In genomic region chr19:439167-439900, GRCh38 we compare ENCODE assay signal across 28 cellular contexts. TPM values are rescaled to one million over a fixed set of nuclear protein-coding genes. Genes with fewer than 3 reads are reported as not detected.
"Had no signal": no experiment of that assay in that cellular context is flagged by ENCODE, and none has a peak within 500 bp of the region (broad histone marks: within the 10 kb centered on the region; RNA-seq: fewer than 3 reads in every experiment).

No MANE protein-coding gene starts in this region.

- H3K27ac Mint-ChIP-seq: naive thymus-derived CD4-positive, alpha-beta T cell; natural killer cell; nephron; neural progenitor cell; stimulated activated effector memory CD8-positive, alpha-beta T cell treated with anti-CD3 and anti-CD28 coated beads, Interleukin-12 subunit alpha, Interleukin-12 subunit beta, amount 100 ng/mL, for 72 hours; stimulated activated naive B cell treated with anti-CD40 and anti-IgM and Interleukin-4, amounts not matched to agents 10 μg/mL and 1 μg/mL and 100 μg/mL, for 72 hours; stimulated activated naive CD8-positive, alpha-beta T cell treated with anti-CD3 and anti-CD28 coated beads, Interleukin-15, Interleukin-2, amounts not matched to agents 100 ng/mL and 50 ng/mL, for 24 hours had no signal

- H3K4me1 Mint-ChIP-seq: natural killer cell; stimulated activated effector memory CD8-positive, alpha-beta T cell treated with anti-CD3 and anti-CD28 coated beads, Interleukin-12 subunit alpha, Interleukin-12 subunit beta, amount 100 ng/mL, for 72 hours; stimulated activated naive B cell treated with anti-CD40 and anti-IgM and Interleukin-4, amounts not matched to agents 10 μg/mL and 1 μg/mL and 100 μg/mL, for 72 hours had no signal

- H2AFZ ChIP-seq: neural progenitor cell had no signal

- H3K9me3 Mint-ChIP-seq: natural killer cell, nephron had no signal

- H3K27me3 ChIP-seq: neural progenitor cell, pancreas, right lobe of liver, thyroid gland, tibial nerve, upper lobe of left lung, vagina had no signal

- DNase-seq: naive thymus-derived CD4-positive, alpha-beta T cell; natural killer cell; nucleus accumbens; retina; right cardiac atrium; stimulated activated CD4-positive, alpha-beta T cell treated with anti-CD3 and anti-CD28 coated beads, Interleukin-15, amount 100 ng/mL, for 24 hours; stimulated activated CD4-positive, alpha-beta T cell treated with anti-CD3 and anti-CD28 coated beads, Interleukin-2, amount 100 ng/mL, for 24 hours; stimulated activated CD4-positive, alpha-beta T cell treated with anti-CD3 and anti-CD28 coated beads, Interleukin-2, amount 100 ng/mL, for 48 hours; stimulated activated CD4-positive, alpha-beta T cell treated with anti-CD3 and anti-CD28 coated beads, Interleukin-4, amount 100 ng/mL, for 24 hours; stimulated activated naive B cell treated with anti-CD40 and anti-IgM and Interleukin-4, amounts not matched to agents 10 μg/mL and 1 μg/mL and 100 μg/mL, for 72 hours; stimulated activated naive CD4-positive, alpha-beta T cell treated with Interleukin-2 at 50 U/mL for 16 hours; stomach; thyroid gland; trophoblast cell had no signal

- FAIRE-seq: pancreas, urothelium cell line had no signal

- H3K36me3 Mint-ChIP-seq: natural killer cell; stimulated activated effector memory CD8-positive, alpha-beta T cell treated with anti-CD3 and anti-CD28 coated beads, Interleukin-12 subunit alpha, Interleukin-12 subunit beta, amount 100 ng/mL, for 72 hours had no signal

- H3K4me3 Mint-ChIP-seq: naive thymus-derived CD4-positive, alpha-beta T cell; natural killer cell; nephron; neural progenitor cell; stimulated activated effector memory CD8-positive, alpha-beta T cell treated with anti-CD3 and anti-CD28 coated beads, Interleukin-12 subunit alpha, Interleukin-12 subunit beta, amount 100 ng/mL, for 72 hours; stimulated activated naive B cell treated with anti-CD40 and anti-IgM and Interleukin-4, amounts not matched to agents 10 μg/mL and 1 μg/mL and 100 μg/mL, for 72 hours; stimulated activated naive CD8-positive, alpha-beta T cell treated with anti-CD3 and anti-CD28 coated beads, Interleukin-15, Interleukin-2, amounts not matched to agents 100 ng/mL and 50 ng/mL, for 24 hours had no signal

- H3K4me2 ChIP-seq: neural progenitor cell had no signal

- ATAC-seq: naive thymus-derived CD4-positive, alpha-beta T cell; natural killer cell; pancreas; right cardiac atrium; stimulated activated effector memory CD8-positive, alpha-beta T cell treated with anti-CD3 and anti-CD28 coated beads, Interleukin-12 subunit alpha, Interleukin-12 subunit beta, amount 100 ng/mL, for 72 hours; stimulated activated naive B cell treated with anti-CD40 and anti-IgM and Interleukin-4, amounts not matched to agents 10 μg/mL and 1 μg/mL and 100 μg/mL, for 72 hours had no signal

- H3K36me3 ChIP-seq: neural progenitor cell, neutrophil, prostate gland, thoracic aorta, vagina had no signal

- H3K9ac ChIP-seq: neural progenitor cell had no signal

- H3K4me1 ChIP-seq: neural progenitor cell, pancreas, prostate gland, right lobe of liver, stomach, thyroid gland, tibial nerve, vagina had no signal

- H3K4me3 ChIP-seq: neural progenitor cell, pancreas, prostate gland, right lobe of liver, skin epidermis, stomach, thoracic aorta, thyroid gland, tibial nerve, upper lobe of left lung, vagina had no signal

- H3K27ac ChIP-seq: neural progenitor cell, neutrophil, pancreas, prostate gland, right lobe of liver, skin epidermis, stomach, thoracic aorta, thyroid gland, tibial nerve, upper lobe of left lung, vagina had no signal

- H3K9me3 ChIP-seq: neutrophil, pancreas, prostate gland, right lobe of liver, stomach, thoracic aorta, thyroid gland, tibial nerve, upper lobe of left lung, vagina had no signal

RNA-seq across cellular contexts. Expression of gene SHC2, which starts 21.5 kb away (rescaled TPM):
- polyA plus RNA-seq: naive thymus-derived CD4-positive, alpha-beta T cell had no signal

RNA-seq across cellular contexts. Expression of gene C2CD4C, which starts 30.4 kb away (rescaled TPM):
- total RNA-seq: naive thymus-derived CD4-positive, alpha-beta T cell; natural killer cell had no signal
- polyA plus RNA-seq: naive thymus-derived CD4-positive, alpha-beta T cell had no signal
